ENCODE assay signal across 1 cellular context in the genomic region with DNA sequence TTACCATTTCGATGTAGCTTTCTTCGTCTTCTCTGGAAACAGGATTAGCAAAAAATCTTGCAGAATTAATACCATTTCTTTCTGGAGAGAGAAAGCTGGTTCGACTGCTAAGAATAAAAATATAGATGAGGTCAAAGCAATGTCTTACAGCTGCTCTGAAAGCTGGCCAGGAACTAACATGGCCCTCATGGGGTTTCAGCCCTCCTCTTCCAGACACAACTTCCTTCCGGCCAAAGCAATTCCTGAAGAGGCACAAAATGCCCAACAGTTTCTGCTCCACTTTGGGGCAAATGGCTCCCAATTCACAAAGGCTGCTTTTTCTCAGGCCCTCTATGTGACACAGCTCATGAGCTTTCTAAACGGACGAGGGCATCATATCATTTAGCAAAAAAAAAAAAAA.
TF ChIP-seq lines count a peak whose summit lies in the region.

No MANE protein-coding gene starts in this region.

TF ChIP-seq in IMR-90, 13 proteins besides CTCF, POLR2A, EP300 and RAD21:
- TF ChIP-seq, protein P1, sequence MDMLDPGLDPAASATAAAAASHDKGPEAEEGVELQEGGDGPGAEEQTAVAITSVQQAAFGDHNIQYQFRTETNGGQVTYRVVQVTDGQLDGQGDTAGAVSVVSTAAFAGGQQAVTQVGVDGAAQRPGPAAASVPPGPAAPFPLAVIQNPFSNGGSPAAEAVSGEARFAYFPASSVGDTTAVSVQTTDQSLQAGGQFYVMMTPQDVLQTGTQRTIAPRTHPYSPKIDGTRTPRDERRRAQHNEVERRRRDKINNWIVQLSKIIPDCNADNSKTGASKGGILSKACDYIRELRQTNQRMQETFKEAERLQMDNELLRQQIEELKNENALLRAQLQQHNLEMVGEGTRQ (IDR thresholded peaks at IDR 0.05; ENCODE audit: low read depth, low read length): no peak
- TF ChIP-seq FOS (IDR thresholded peaks at IDR 0.05; ENCODE audit: low read depth, low read length) (no peak), RCOR1 (IDR thresholded peaks at IDR 0.05; ENCODE audit: insufficient replicate concordance, low read length) (no peak), BHLHE40 (IDR thresholded peaks at IDR 0.05; ENCODE audit: low read depth, low read length) (no peak), RFX5 (IDR thresholded peaks at IDR 0.05; ENCODE audit: low read depth, low read length) (no peak), MAFK (IDR thresholded peaks at IDR 0.05; ENCODE audit: low read depth, low read length) (no peak), SMC3 (IDR thresholded peaks at IDR 0.05; ENCODE audit: low read depth, low read length) (no peak), CEBPB (IDR thresholded peaks at IDR 0.05; ENCODE audit: low read depth, low read length) (no peak), MAZ (IDR thresholded peaks at IDR 0.05; ENCODE audit: borderline replicate concordance, low read depth, low read length) (no peak), NFE2L2 (IDR thresholded peaks at IDR 0.05; ENCODE audit: low read depth, low read length) (no peak), MXI1 (IDR thresholded peaks at IDR 0.05; ENCODE audit: borderline replicate concordance, low read depth, low read length) (no peak), CHD1 (IDR thresholded peaks at IDR 0.05; ENCODE audit: low read depth, low read length) (no peak)
- TF ChIP-seq, protein P2, sequence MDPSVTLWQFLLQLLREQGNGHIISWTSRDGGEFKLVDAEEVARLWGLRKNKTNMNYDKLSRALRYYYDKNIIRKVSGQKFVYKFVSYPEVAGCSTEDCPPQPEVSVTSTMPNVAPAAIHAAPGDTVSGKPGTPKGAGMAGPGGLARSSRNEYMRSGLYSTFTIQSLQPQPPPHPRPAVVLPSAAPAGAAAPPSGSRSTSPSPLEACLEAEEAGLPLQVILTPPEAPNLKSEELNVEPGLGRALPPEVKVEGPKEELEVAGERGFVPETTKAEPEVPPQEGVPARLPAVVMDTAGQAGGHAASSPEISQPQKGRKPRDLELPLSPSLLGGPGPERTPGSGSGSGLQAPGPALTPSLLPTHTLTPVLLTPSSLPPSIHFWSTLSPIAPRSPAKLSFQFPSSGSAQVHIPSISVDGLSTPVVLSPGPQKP (IDR thresholded peaks at IDR 0.05; ENCODE audit: borderline replicate concordance, low read depth, low read length): no peak
